Comparison of ENCODE assay signal across 8 cellular contexts in genomic region chr22:29269731-29270474, GRCh38. TPM values are rescaled to one million over a fixed set of nuclear protein-coding genes. Genes with fewer than 3 reads are reported as not detected.
DNase-seq lines count a peak whose midpoint lies in the region; ATAC-seq, FAIRE-seq and TF ChIP-seq lines count a peak whose summit lies in the region.

No MANE protein-coding gene starts in this region.

- peaks cover 0 to 57% (median 40%) of the 10 kb centered on the region in 9 donors for H3K36me3 ChIP-seq in heart left ventricle
- peaks cover 16 to 27% of the 10 kb centered on the region in 2 donors for H3K36me3 ChIP-seq in kidney (ENCODE audit: control insufficient read depth in 1 of 2, insufficient read depth in 2 of 2, low read length in 2 of 2)
- peaks cover 20 to 41% (median 37%) of the 10 kb centered on the region in 4 donors for H3K36me3 ChIP-seq in stomach

- peak overlapping the region; percentile 86 for H3K4me3 Mint-ChIP-seq in activated T-helper 2 cell treated with anti-CD3 and anti-CD28 coated beads, Interferon-gamma antibody, Interleukin-2, Interleukin-4, amounts not matched to agents 10 μg/mL and 5 μg/mL and 100 μg/mL, durations not matched to agents 14 hours and 24 hours and 36 hours (ENCODE audit: low read depth)

- TF ChIP-seq CTCF in heart left ventricle (IDR thresholded peaks at IDR 0.05): no peak
- TF ChIP-seq CTCF in kidney (IDR thresholded peaks at IDR 0.05; ENCODE audit: borderline replicate concordance, extremely low read depth, insufficient read depth): no peak
- TF ChIP-seq CTCF in stomach (IDR thresholded peaks at IDR 0.05): no peak

- H3K4me1 Mint-ChIP-seq in activated T-helper 2 cell treated with anti-CD3 and anti-CD28 coated beads, Interferon-gamma antibody, Interleukin-2, Interleukin-4, amounts not matched to agents 10 μg/mL and 5 μg/mL and 100 μg/mL, durations not matched to agents 14 hours and 24 hours and 36 hours (ENCODE audit: low read depth): peaks cover 45% of the 10 kb centered on the region

- 9 to 12% (median 10%) methylated on average over 13 of the region's 13 CpGs for WGBS in heart left ventricle, 4 donors
- WGBS in stomach, 5 donors: 4 to 8% (median 5%) methylated on average over 13 of the region's 13 CpGs

- ATAC-seq in heart left ventricle (no peak), left ventricle myocardium superior (no peak), GM19395 (IDR thresholded peaks at IDR 0.05; ENCODE audit: unreplicated experiment) (no peak)

- H3K4me3 ChIP-seq in heart left ventricle (peak overlapping the region; percentile 78 to 99 (median 92)), kidney (ENCODE audit: low read length in 2 of 2) (peak overlapping the region; percentile 81 to 92), stomach (peak overlapping the region; percentile 79 to 98 (median 94))

- peak overlapping the region; percentile 93 to 96 for H3K9ac ChIP-seq in kidney (ENCODE audit: low read length in 2 of 2)

- TF ChIP-seq EP300 in stomach (IDR thresholded peaks at IDR 0.05): no peak

- TF ChIP-seq POLR2A in heart left ventricle (IDR thresholded peaks at IDR 0.05) (no peak), stomach (IDR thresholded peaks at IDR 0.05) (no peak)

- no peak for DNase-seq in heart left ventricle
- DNase-seq in left ventricle myocardium superior: no peak
- no peak for DNase-seq in activated T-helper 2 cell treated with anti-CD3 and anti-CD28 coated beads, Interferon-gamma antibody, Interleukin-2, Interleukin-4, amounts not matched to agents 10 μg/mL and 5 μg/mL and 100 μg/mL, durations not matched to agents 14 hours and 24 hours and 36 hours (ENCODE audit: low spot score)
- no peak for DNase-seq in kidney
- DNase-seq in stomach: no peak
- no peak for DNase-seq in HK-2 (ENCODE audit: unreplicated experiment)
- DNase-seq in NCI-H2227 (lab: John Stamatoyannopoulos, UW; ENCODE audit: unreplicated experiment): no peak

- H3K4me1 ChIP-seq in heart left ventricle (peaks cover 0 to 78% (median 58%) of the 10 kb centered on the region in 12 donors), kidney (ENCODE audit: control insufficient read depth in 1 of 2, insufficient read depth in 1 of 2, low read depth in 1 of 2, low read length in 2 of 2) (peaks cover 19 to 32% of the 10 kb centered on the region in 2 donors), stomach (peaks cover 50 to 80% (median 74%) of the 10 kb centered on the region in 4 donors)

- H3K27ac Mint-ChIP-seq in activated T-helper 2 cell treated with anti-CD3 and anti-CD28 coated beads, Interferon-gamma antibody, Interleukin-2, Interleukin-4, amounts not matched to agents 10 μg/mL and 5 μg/mL and 100 μg/mL, durations not matched to agents 14 hours and 24 hours and 36 hours: peak overlapping the region; percentile 84

- no peaks in the 10 kb centered on the region for H3K27me3 ChIP-seq in heart left ventricle
- H3K27me3 ChIP-seq in stomach: no peaks in the 10 kb centered on the region

- no peak for FAIRE-seq in kidney (lab: Jason Lieb, UNC)

- H3K27me3 Mint-ChIP-seq in activated T-helper 2 cell treated with anti-CD3 and anti-CD28 coated beads, Interferon-gamma antibody, Interleukin-2, Interleukin-4, amounts not matched to agents 10 μg/mL and 5 μg/mL and 100 μg/mL, durations not matched to agents 14 hours and 24 hours and 36 hours (ENCODE audit: low read depth): no peaks in the 10 kb centered on the region

- intact Hi-C loops in heart left ventricle (cut with DNase I): loop anchor here in 3 of 10 donors (2.0 to 5.0 kb wide), 3 partner anchors 37 to 45 kb away; partner anchors contain the start of genes GAS2L1 (in 3 of the 3) and RASL10A (in 1 of the 3)
- intact Hi-C loops in left ventricle myocardium superior (cut with micrococcal nuclease): no loop called here
- intact Hi-C loops in activated T-helper 2 cell treated with anti-CD3 and anti-CD28 coated beads, Interferon-gamma antibody, Interleukin-2, Interleukin-4, amounts not matched to agents 10 μg/mL and 5 μg/mL and 100 μg/mL, durations not matched to agents 14 hours and 24 hours and 36 hours (cut with micrococcal nuclease): loop anchor here (1.0 to 10.0 kb wide), 4 partner anchors 42 to 875 kb away; partner anchors contain the start of gene AP1B1
- intact Hi-C loops in kidney (cut with DNase I): no loop called here
- intact Hi-C loops in stomach (cut with DNase I; ENCODE audit: low total_unique reads): no loop called here

- H3K9me3 Mint-ChIP-seq in activated T-helper 2 cell treated with anti-CD3 and anti-CD28 coated beads, Interferon-gamma antibody, Interleukin-2, Interleukin-4, amounts not matched to agents 10 μg/mL and 5 μg/mL and 100 μg/mL, durations not matched to agents 14 hours and 24 hours and 36 hours: no peaks in the 10 kb centered on the region

- peak overlapping the region in 11 of 12 donors; percentile 1 to 100 (median 99) for H3K27ac ChIP-seq in heart left ventricle
- peak overlapping the region in 1 of 2 donors; percentile 100 for H3K27ac ChIP-seq in kidney (ENCODE audit: low read depth in 2 of 2, low read length in 2 of 2)
- peak overlapping the region; percentile 94 to 100 (median 99) for H3K27ac ChIP-seq in stomach

- H3K36me3 Mint-ChIP-seq in activated T-helper 2 cell treated with anti-CD3 and anti-CD28 coated beads, Interferon-gamma antibody, Interleukin-2, Interleukin-4, amounts not matched to agents 10 μg/mL and 5 μg/mL and 100 μg/mL, durations not matched to agents 14 hours and 24 hours and 36 hours (ENCODE audit: low read depth): peaks cover 84% of the 10 kb centered on the region

- no peaks in the 10 kb centered on the region for H3K9me3 ChIP-seq in heart left ventricle
- no peaks in the 10 kb centered on the region for H3K9me3 ChIP-seq in kidney (ENCODE audit: control insufficient read depth in 1 of 2, low read length in 2 of 2)
- no peaks in the 10 kb centered on the region for H3K9me3 ChIP-seq in stomach

RNA-seq across cellular contexts. Expression of gene EWSR1, which starts 1.8 kb away (rescaled TPM):
- total RNA-seq in heart left ventricle (100 to 1,000 TPM; 103 to 202 (median 138) TPM), left ventricle myocardium superior (121 TPM), kidney (214 TPM), stomach (100 to 1,000 TPM; 145 to 376 (median 185) TPM)
- polyA plus RNA-seq in heart left ventricle (100 to 1,000 TPM in 1 of 2 donors, 10 to 100 TPM in 1; 94.3 to 138 TPM), kidney (ENCODE audit: insufficient read depth, low read depth, low replicate concordance) (124 TPM), stomach (100 to 1,000 TPM in 1 of 3 donors, 10 to 100 TPM in 2; 97.7 to 137 (median 98.2) TPM)
- 425 and 436 TPM in 2 replicates for total RNA-seq in activated T-helper 2 cell treated with anti-CD3 and anti-CD28 coated beads, Interferon-gamma antibody, Interleukin-2, Interleukin-4, amounts not matched to agents 10 μg/mL and 5 μg/mL and 100 μg/mL, durations not matched to agents 14 hours and 24 hours and 36 hours

RNA-seq across cellular contexts. Expression of gene RHBDD3, which starts 2.1 kb away (rescaled TPM):
- total RNA-seq in heart left ventricle (10 to 100 TPM; 10.9 to 29.5 (median 12.6) TPM), left ventricle myocardium superior (16.6 TPM), kidney (19.2 TPM), stomach (10 to 100 TPM; 14.5 to 76.5 (median 45.1) TPM)
- polyA plus RNA-seq in heart left ventricle (10 to 100 TPM; 17.2 to 18.8 TPM), kidney (ENCODE audit: insufficient read depth, low read depth, low replicate concordance) (26.3 TPM), stomach (10 to 100 TPM in 2 of 3 donors, 1 to 10 TPM in 1; 9.8 to 19.6 (median 16.7) TPM)
- total RNA-seq in activated T-helper 2 cell treated with anti-CD3 and anti-CD28 coated beads, Interferon-gamma antibody, Interleukin-2, Interleukin-4, amounts not matched to agents 10 μg/mL and 5 μg/mL and 100 μg/mL, durations not matched to agents 14 hours and 24 hours and 36 hours: 46.0 and 48.0 TPM in 2 replicates

RNA-seq across cellular contexts. Expression of gene GAS2L1, which starts 36.5 kb away (rescaled TPM):
- total RNA-seq in heart left ventricle: 10 to 100 TPM; 12.0 to 46.6 (median 16.8) TPM
- polyA plus RNA-seq in heart left ventricle: 10 to 100 TPM; 18.0 to 48.3 TPM
- total RNA-seq in left ventricle myocardium superior: 23.2 TPM
- 3.0 and 3.4 TPM in 2 replicates for total RNA-seq in activated T-helper 2 cell treated with anti-CD3 and anti-CD28 coated beads, Interferon-gamma antibody, Interleukin-2, Interleukin-4, amounts not matched to agents 10 μg/mL and 5 μg/mL and 100 μg/mL, durations not matched to agents 14 hours and 24 hours and 36 hours
- 27.2 TPM for total RNA-seq in kidney
- 24.2 TPM for polyA plus RNA-seq in kidney (ENCODE audit: insufficient read depth, low read depth, low replicate concordance)
- total RNA-seq in stomach: 10 to 100 TPM in 4 of 5 donors, 1 to 10 TPM in 1; 4.4 to 81.1 (median 53.6) TPM
- polyA plus RNA-seq in stomach: 10 to 100 TPM; 14.7 to 22.3 (median 15.7) TPM

RNA-seq across cellular contexts. Expression of gene RASL10A, which starts 45.6 kb away (rescaled TPM):
- total RNA-seq in heart left ventricle (1 to 10 TPM in 5 of 9 donors, under 1 TPM in 4; 0.29 to 5.8 (median 1.3) TPM), left ventricle myocardium superior (1.2 TPM), kidney (1.2 TPM), stomach (under 1 TPM in 1 of 5 donors, not detected in 4; 0.37 TPM)
- polyA plus RNA-seq in heart left ventricle (1 to 10 TPM in 1 of 2 donors, under 1 TPM in 1; 0.95 to 1.1 TPM), kidney (ENCODE audit: insufficient read depth, low read depth, low replicate concordance) (0.73 TPM), stomach (1 to 10 TPM in 1 of 3 donors, under 1 TPM in 2; 0.19 to 3.5 (median 0.76) TPM)
- 0.46 and 0.52 TPM in 2 replicates for total RNA-seq in activated T-helper 2 cell treated with anti-CD3 and anti-CD28 coated beads, Interferon-gamma antibody, Interleukin-2, Interleukin-4, amounts not matched to agents 10 μg/mL and 5 μg/mL and 100 μg/mL, durations not matched to agents 14 hours and 24 hours and 36 hours
